In the genomic region with DNA sequence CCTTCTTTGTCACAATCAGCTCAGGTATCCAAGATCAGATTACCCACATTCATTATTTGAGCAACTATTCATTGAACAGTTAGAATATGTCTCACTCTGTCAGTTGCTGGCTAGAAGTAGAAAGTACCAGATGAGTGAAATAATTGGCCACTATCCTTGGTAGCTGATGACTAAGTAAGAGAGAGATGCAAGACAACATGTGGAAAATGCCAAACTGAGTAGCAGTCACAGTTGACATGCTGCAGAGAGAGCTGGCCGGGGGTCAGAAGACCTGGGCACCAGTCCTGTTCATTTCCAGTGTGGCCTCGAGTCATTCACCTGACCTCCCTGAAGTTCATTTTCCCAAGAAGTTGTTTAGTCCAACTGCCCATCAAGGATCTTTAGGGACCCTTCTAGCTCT, we compare ENCODE assay signal across 2 cellular contexts.
A peak's percentile ranks its signal among the peaks of the same experiment; 100 is the strongest.
TF ChIP-seq lines count a peak whose summit lies in the region.

No MANE protein-coding gene starts in this region.

TF ChIP-seq in SK-N-SH, 30 proteins besides CTCF, POLR2A, EP300 and RAD21 (continued from another document and continues in another):
- TF ChIP-seq, protein P1, sequence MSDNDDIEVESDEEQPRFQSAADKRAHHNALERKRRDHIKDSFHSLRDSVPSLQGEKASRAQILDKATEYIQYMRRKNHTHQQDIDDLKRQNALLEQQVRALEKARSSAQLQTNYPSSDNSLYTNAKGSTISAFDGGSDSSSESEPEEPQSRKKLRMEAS (IDR thresholded peaks at IDR 0.05; ENCODE audit: low read depth) = no peak
- TF ChIP-seq SIN3A (IDR thresholded peaks at IDR 0.05; ENCODE audit: borderline replicate concordance, low read depth, low read length) = no peak
- TF ChIP-seq SMC3 (IDR thresholded peaks at IDR 0.05; ENCODE audit: low read depth, low read length) = no peak
- no peak for TF ChIP-seq EZH2phosphoT487 (IDR thresholded peaks at IDR 0.05; ENCODE audit: borderline replicate concordance, low read depth)
- TF ChIP-seq FOXM1 (IDR thresholded peaks at IDR 0.05; ENCODE audit: low read depth) = no peak
- TF ChIP-seq, protein P2, sequence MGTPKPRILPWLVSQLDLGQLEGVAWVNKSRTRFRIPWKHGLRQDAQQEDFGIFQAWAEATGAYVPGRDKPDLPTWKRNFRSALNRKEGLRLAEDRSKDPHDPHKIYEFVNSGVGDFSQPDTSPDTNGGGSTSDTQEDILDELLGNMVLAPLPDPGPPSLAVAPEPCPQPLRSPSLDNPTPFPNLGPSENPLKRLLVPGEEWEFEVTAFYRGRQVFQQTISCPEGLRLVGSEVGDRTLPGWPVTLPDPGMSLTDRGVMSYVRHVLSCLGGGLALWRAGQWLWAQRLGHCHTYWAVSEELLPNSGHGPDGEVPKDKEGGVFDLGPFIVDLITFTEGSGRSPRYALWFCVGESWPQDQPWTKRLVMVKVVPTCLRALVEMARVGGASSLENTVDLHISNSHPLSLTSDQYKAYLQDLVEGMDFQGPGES (IDR thresholded peaks at IDR 0.05; ENCODE audit: low read depth, low read length) = no peak
- TF ChIP-seq CHD2 (IDR thresholded peaks at IDR 0.05; ENCODE audit: low read length, partially characterized antibody) = no peak
- TF ChIP-seq RXRA (IDR thresholded peaks at IDR 0.05; ENCODE audit: borderline replicate concordance, low read depth) = no peak
- TF ChIP-seq RCOR1 (IDR thresholded peaks at IDR 0.05; ENCODE audit: low read length) = no peak
- peak; percentile 68; the same call in 1 of the 2 replicates for TF ChIP-seq TCF12 (IDR thresholded peaks at IDR 0.05)
- TF ChIP-seq, protein P3, sequence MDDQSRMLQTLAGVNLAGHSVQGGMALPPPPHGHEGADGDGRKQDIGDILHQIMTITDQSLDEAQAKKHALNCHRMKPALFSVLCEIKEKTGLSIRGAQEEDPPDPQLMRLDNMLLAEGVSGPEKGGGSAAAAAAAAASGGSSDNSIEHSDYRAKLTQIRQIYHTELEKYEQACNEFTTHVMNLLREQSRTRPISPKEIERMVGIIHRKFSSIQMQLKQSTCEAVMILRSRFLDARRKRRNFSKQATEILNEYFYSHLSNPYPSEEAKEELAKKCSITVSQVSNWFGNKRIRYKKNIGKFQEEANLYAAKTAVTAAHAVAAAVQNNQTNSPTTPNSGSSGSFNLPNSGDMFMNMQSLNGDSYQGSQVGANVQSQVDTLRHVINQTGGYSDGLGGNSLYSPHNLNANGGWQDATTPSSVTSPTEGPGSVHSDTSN (IDR thresholded peaks at IDR 0.05) = peak; percentile 59
- TF ChIP-seq ZBTB33 (IDR thresholded peaks at IDR 0.05; ENCODE audit: borderline replicate concordance, low read depth) = no peak
- TF ChIP-seq NRF1 (IDR thresholded peaks at IDR 0.05; ENCODE audit: low read depth, low read length) = no peak
- no peak for TF ChIP-seq MXI1 (IDR thresholded peaks at IDR 0.05; ENCODE audit: low read depth, low read length)
- no peak for TF ChIP-seq TEAD4 (IDR thresholded peaks at IDR 0.05; ENCODE audit: borderline replicate concordance, insufficient read depth)
- TF ChIP-seq GABPA (IDR thresholded peaks at IDR 0.05; ENCODE audit: low read depth) = no peak
- TF ChIP-seq GATA2 (CRISPR knock-in tag; IDR thresholded peaks at IDR 0.05) = no peak
- TF ChIP-seq YY1 (IDR thresholded peaks at IDR 0.05; ENCODE audit: low read depth) = no peak
- TF ChIP-seq TAF1 (IDR thresholded peaks at IDR 0.05; ENCODE audit: borderline replicate concordance, low read depth, low read length) = no peak
- peak; percentile 47; the same call in 1 of the 2 replicates for TF ChIP-seq FOSL2 (IDR thresholded peaks at IDR 0.05; ENCODE audit: borderline replicate concordance, low read depth)
- TF ChIP-seq, protein P4, sequence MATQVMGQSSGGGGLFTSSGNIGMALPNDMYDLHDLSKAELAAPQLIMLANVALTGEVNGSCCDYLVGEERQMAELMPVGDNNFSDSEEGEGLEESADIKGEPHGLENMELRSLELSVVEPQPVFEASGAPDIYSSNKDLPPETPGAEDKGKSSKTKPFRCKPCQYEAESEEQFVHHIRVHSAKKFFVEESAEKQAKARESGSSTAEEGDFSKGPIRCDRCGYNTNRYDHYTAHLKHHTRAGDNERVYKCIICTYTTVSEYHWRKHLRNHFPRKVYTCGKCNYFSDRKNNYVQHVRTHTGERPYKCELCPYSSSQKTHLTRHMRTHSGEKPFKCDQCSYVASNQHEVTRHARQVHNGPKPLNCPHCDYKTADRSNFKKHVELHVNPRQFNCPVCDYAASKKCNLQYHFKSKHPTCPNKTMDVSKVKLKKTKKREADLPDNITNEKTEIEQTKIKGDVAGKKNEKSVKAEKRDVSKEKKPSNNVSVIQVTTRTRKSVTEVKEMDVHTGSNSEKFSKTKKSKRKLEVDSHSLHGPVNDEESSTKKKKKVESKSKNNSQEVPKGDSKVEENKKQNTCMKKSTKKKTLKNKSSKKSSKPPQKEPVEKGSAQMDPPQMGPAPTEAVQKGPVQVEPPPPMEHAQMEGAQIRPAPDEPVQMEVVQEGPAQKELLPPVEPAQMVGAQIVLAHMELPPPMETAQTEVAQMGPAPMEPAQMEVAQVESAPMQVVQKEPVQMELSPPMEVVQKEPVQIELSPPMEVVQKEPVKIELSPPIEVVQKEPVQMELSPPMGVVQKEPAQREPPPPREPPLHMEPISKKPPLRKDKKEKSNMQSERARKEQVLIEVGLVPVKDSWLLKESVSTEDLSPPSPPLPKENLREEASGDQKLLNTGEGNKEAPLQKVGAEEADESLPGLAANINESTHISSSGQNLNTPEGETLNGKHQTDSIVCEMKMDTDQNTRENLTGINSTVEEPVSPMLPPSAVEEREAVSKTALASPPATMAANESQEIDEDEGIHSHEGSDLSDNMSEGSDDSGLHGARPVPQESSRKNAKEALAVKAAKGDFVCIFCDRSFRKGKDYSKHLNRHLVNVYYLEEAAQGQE (IDR thresholded peaks at IDR 0.05; ENCODE audit: low read depth, low read length) = no peak
- no peak for TF ChIP-seq ELF1 (IDR thresholded peaks at IDR 0.05)
- peak; percentile 15; the same call in 1 of the 2 replicates for TF ChIP-seq NFIC (IDR thresholded peaks at IDR 0.05; ENCODE audit: borderline replicate concordance)
- TF ChIP-seq POLR2AphosphoS5 (IDR thresholded peaks at IDR 0.05; ENCODE audit: low read depth, low read length) = no peak
- TF ChIP-seq JUND (IDR thresholded peaks at IDR 0.05) = no peak
- TF ChIP-seq RFX5 (IDR thresholded peaks at IDR 0.05; ENCODE audit: low read length) = no peak

TF ChIP-seq in SK-N-SH treated with all-trans-retinoic acid at 6 μM for 48 hours, 23 proteins besides CTCF, POLR2A, EP300 and RAD21 (continued from another document):
- TF ChIP-seq, protein P5, sequence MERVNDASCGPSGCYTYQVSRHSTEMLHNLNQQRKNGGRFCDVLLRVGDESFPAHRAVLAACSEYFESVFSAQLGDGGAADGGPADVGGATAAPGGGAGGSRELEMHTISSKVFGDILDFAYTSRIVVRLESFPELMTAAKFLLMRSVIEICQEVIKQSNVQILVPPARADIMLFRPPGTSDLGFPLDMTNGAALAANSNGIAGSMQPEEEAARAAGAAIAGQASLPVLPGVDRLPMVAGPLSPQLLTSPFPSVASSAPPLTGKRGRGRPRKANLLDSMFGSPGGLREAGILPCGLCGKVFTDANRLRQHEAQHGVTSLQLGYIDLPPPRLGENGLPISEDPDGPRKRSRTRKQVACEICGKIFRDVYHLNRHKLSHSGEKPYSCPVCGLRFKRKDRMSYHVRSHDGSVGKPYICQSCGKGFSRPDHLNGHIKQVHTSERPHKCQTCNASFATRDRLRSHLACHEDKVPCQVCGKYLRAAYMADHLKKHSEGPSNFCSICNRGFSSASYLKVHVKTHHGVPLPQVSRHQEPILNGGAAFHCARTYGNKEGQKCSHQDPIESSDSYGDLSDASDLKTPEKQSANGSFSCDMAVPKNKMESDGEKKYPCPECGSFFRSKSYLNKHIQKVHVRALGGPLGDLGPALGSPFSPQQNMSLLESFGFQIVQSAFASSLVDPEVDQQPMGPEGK (CRISPR knock-in tag; IDR thresholded peaks at IDR 0.05; ENCODE audit: borderline replicate concordance) = no peak
- TF ChIP-seq ESRRG (CRISPR knock-in tag; IDR thresholded peaks at IDR 0.05) (no peak), PPARA (CRISPR knock-in tag; IDR thresholded peaks at IDR 0.05; ENCODE audit: borderline replicate concordance) (no peak), SNAI2 (CRISPR knock-in tag; IDR thresholded peaks at IDR 0.05) (no peak), ZFP30 (CRISPR knock-in tag; IDR thresholded peaks at IDR 0.05) (no peak), OSR1 (CRISPR knock-in tag; IDR thresholded peaks at IDR 0.05) (no peak), ZFP3 (CRISPR knock-in tag; IDR thresholded peaks at IDR 0.05) (no peak)
- TF ChIP-seq, protein P6, sequence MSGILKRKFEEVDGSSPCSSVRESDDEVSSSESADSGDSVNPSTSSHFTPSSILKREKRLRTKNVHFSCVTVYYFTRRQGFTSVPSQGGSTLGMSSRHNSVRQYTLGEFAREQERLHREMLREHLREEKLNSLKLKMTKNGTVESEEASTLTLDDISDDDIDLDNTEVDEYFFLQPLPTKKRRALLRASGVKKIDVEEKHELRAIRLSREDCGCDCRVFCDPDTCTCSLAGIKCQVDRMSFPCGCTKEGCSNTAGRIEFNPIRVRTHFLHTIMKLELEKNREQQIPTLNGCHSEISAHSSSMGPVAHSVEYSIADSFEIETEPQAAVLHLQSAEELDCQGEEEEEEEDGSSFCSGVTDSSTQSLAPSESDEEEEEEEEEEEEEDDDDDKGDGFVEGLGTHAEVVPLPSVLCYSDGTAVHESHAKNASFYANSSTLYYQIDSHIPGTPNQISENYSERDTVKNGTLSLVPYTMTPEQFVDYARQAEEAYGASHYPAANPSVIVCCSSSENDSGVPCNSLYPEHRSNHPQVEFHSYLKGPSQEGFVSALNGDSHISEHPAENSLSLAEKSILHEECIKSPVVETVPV (CRISPR knock-in tag; IDR thresholded peaks at IDR 0.05) = no peak
- TF ChIP-seq, protein P7, sequence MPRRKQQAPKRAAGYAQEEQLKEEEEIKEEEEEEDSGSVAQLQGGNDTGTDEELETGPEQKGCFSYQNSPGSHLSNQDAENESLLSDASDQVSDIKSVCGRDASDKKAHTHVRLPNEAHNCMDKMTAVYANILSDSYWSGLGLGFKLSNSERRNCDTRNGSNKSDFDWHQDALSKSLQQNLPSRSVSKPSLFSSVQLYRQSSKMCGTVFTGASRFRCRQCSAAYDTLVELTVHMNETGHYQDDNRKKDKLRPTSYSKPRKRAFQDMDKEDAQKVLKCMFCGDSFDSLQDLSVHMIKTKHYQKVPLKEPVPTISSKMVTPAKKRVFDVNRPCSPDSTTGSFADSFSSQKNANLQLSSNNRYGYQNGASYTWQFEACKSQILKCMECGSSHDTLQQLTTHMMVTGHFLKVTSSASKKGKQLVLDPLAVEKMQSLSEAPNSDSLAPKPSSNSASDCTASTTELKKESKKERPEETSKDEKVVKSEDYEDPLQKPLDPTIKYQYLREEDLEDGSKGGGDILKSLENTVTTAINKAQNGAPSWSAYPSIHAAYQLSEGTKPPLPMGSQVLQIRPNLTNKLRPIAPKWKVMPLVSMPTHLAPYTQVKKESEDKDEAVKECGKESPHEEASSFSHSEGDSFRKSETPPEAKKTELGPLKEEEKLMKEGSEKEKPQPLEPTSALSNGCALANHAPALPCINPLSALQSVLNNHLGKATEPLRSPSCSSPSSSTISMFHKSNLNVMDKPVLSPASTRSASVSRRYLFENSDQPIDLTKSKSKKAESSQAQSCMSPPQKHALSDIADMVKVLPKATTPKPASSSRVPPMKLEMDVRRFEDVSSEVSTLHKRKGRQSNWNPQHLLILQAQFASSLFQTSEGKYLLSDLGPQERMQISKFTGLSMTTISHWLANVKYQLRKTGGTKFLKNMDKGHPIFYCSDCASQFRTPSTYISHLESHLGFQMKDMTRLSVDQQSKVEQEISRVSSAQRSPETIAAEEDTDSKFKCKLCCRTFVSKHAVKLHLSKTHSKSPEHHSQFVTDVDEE (CRISPR knock-in tag; IDR thresholded peaks at IDR 0.05) = no peak
- TF ChIP-seq, protein P8, sequence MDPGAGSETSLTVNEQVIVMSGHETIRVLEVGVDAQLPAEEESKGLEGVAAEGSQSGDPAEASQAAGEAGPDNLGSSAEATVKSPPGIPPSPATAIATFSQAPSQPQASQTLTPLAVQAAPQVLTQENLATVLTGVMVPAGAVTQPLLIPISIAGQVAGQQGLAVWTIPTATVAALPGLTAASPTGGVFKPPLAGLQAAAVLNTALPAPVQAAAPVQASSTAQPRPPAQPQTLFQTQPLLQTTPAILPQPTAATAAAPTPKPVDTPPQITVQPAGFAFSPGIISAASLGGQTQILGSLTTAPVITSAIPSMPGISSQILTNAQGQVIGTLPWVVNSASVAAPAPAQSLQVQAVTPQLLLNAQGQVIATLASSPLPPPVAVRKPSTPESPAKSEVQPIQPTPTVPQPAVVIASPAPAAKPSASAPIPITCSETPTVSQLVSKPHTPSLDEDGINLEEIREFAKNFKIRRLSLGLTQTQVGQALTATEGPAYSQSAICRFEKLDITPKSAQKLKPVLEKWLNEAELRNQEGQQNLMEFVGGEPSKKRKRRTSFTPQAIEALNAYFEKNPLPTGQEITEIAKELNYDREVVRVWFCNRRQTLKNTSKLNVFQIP (CRISPR knock-in tag; IDR thresholded peaks at IDR 0.05; ENCODE audit: borderline replicate concordance, low read depth) = no peak
